Comparison of ENCODE assay signal across 13 cellular contexts in genomic region chr10:51696251-51696650, GRCh38. TPM values are rescaled to one million over a fixed set of nuclear protein-coding genes. Genes with fewer than 3 reads are reported as not detected.
DNase-seq lines count a peak whose midpoint lies in the region; ATAC-seq, FAIRE-seq and TF ChIP-seq lines count a peak whose summit lies in the region.
"Had no signal": no experiment of that assay in that cellular context is flagged by ENCODE, and none has a peak within 500 bp of the region (broad histone marks: within the 10 kb centered on the region; RNA-seq: fewer than 3 reads in every experiment).

No MANE protein-coding gene starts in this region.

- SMC1A ChIA-PET in GM12878 (lab: Charles Lee; ENCODE audit: uncharacterized antibody, unreplicated experiment) = interaction anchor here (0.8 kb wide), 1 partner anchor 14 kb away, joined by 4 read pairs; no protein-coding TSS in a partner anchor

- POLR2A ChIA-PET in CD4-positive, alpha-beta T cell (lab: Charles Lee) = no interaction called here
- POLR2A ChIA-PET in GM12878 (lab: Charles Lee) = no interaction called here

- FAIRE-seq in GM12878 (lab: Jason Lieb, UNC) = no peak

- no peaks in the 10 kb centered on the region for H3K9me3 Mint-ChIP-seq in CD4-positive, alpha-beta T cell
- H3K9me3 Mint-ChIP-seq in GM23338 = no peaks in the 10 kb centered on the region; the same call in 2 of the 3 replicates
- H3K9me3 Mint-ChIP-seq in nephron = no peaks in the 10 kb centered on the region

- H3K4me3 Mint-ChIP-seq in CD4-positive, alpha-beta T cell = peak overlapping the region; percentile 62
- no peak overlapping the region; the same call in 2 of the 3 replicates for H3K4me3 Mint-ChIP-seq in GM23338
- H3K4me3 Mint-ChIP-seq in nephron = peak overlapping the region; percentile 51 to 81 (median 57)

- no peak for TF ChIP-seq EP300 in GM12878 (IDR thresholded peaks at IDR 0.05; ENCODE audit: borderline replicate concordance in 1 of 2, control insufficient read depth in 1 of 2, low read depth in 2 of 2, low read length in 2 of 2)

- H3K9ac ChIP-seq in GM12878 (ENCODE audit: control insufficient read depth, insufficient read depth, low read length) = no peak overlapping the region

- peaks cover 53% of the 10 kb centered on the region for H3K4me1 Mint-ChIP-seq in CD4-positive, alpha-beta T cell (ENCODE audit: low read depth)
- H3K4me1 Mint-ChIP-seq in GM23338 (peaks cover 29% of the 10 kb centered on the region), nephron (peaks cover 47% of the 10 kb centered on the region)

- intact Hi-C loops in CD4-positive, alpha-beta T cell (cut with DNase I, micrococcal nuclease) = loop anchor here in 1 of 2 experiments (10.0 kb wide), 1 partner anchor 1071 kb away; the partner anchor contains the start of gene SGMS1
- intact Hi-C loops in GM12878 (cut with micrococcal nuclease; ENCODE audit: unreplicated experiment) = no loop called here

- H3K4me1 ChIP-seq in GM23338 (ENCODE audit: insufficient read depth) (peaks cover 9% of the 10 kb centered on the region; the same call in 1 of the 2 replicates), GM12878 (ENCODE audit: control insufficient read depth, insufficient read depth, low read length) (peaks cover 6% of the 10 kb centered on the region; the same call in 1 of the 2 replicates)
- peaks cover 19% of the 10 kb centered on the region for H3K4me1 ChIP-seq in effector memory CD4-positive, alpha-beta T cell (ENCODE audit: control insufficient read depth, insufficient read depth, low read length, poor library complexity, severe bottlenecking)

- H4K20me1 ChIP-seq in GM23338 (replicated peaks; ENCODE audit: insufficient read depth) (peaks cover 5% of the 10 kb centered on the region; the same call in 1 of the 2 replicates), GM12878 (ENCODE audit: control insufficient read depth, insufficient read depth) (no peaks in the 10 kb centered on the region)

- CTCF ChIA-PET in CD4-positive, alpha-beta T cell (lab: Charles Lee) = no interaction called here
- CTCF ChIA-PET in GM12878 (lab: Yijun Ruan, JAX) = no interaction called here

- peak overlapping the region; percentile 99 for H3K27ac Mint-ChIP-seq in CD4-positive, alpha-beta T cell
- H3K27ac Mint-ChIP-seq in GM23338 (peak overlapping the region; percentile 48; the same call in 1 of the 2 replicates), nephron (peak overlapping the region in 2 of 3 experiments; percentile 46 to 66)

- H3K9me3 ChIP-seq in CD4-positive, alpha-beta T cell (ENCODE audit: control insufficient read depth, low read length) = no peaks in the 10 kb centered on the region
- H3K9me3 ChIP-seq in GM12878 (replicated peaks; ENCODE audit: control insufficient read depth, insufficient read depth, low read length) = no peaks in the 10 kb centered on the region
- no peaks in the 10 kb centered on the region for H3K9me3 ChIP-seq in WERI-Rb-1 (ENCODE audit: severe bottlenecking)
- no peaks in the 10 kb centered on the region for H3K9me3 ChIP-seq in effector memory CD4-positive, alpha-beta T cell (ENCODE audit: control insufficient read depth, low read length)
- H3K9me3 ChIP-seq: heart right ventricle had no signal

- no peak for DNase-seq in CD4-positive, alpha-beta T cell
- DNase-seq in GM23338 (ENCODE audit: low spot score) = no peak
- no peak for DNase-seq in GM12878 (ENCODE audit: low read depth, low spot score)
- DNase-seq in WERI-Rb-1 = no peak
- DNase-seq in effector memory CD4-positive, alpha-beta T cell = no peak
- no peak for DNase-seq in ureter (ENCODE audit: low spot score)
- DNase-seq: activated CD4-positive, CD25-positive, alpha-beta regulatory T cell treated with anti-CD3 and anti-CD28 coated beads, Interleukin-2, amount 50 U/mL, for 72 hours; activated gamma-delta T cell treated with Interleukin-2 at 50 U/mL for 16 hours; heart right ventricle; NCI-H2081; NCI-H748 treated with DMSO at 0.1 percent for 48 hours had no signal

- 100% methylated on average over 1 of the region's 1 CpG for WGBS in GM12878 (ENCODE audit: insufficient coverage, insufficient replicate concordance, low lambda C conversion rate, missing lambda C conversion rate)

- no peak for ATAC-seq in CD4-positive, alpha-beta T cell (ENCODE audit: poor library complexity)
- ATAC-seq in GM23338 (no peak), GM12878 (no peak), HG03457 (IDR thresholded peaks at IDR 0.05; ENCODE audit: unreplicated experiment) (no peak)
- ATAC-seq: heart right ventricle had no signal

- RAD21 ChIA-PET in GM12878 (lab: Charles Lee; ENCODE audit: unreplicated experiment) = no interaction called here

- H2AFZ ChIP-seq in GM23338 (no peak overlapping the region), GM12878 (ENCODE audit: control insufficient read depth, low read depth, low read length) (no peak overlapping the region)

- H3K79me2 ChIP-seq in GM23338 (replicated peaks; ENCODE audit: insufficient read depth) (peaks cover 32% of the 10 kb centered on the region), GM12878 (ENCODE audit: control insufficient read depth, insufficient read depth, low read length) (peaks cover 21% of the 10 kb centered on the region)

- no peaks in the 10 kb centered on the region for H3F3A ChIP-seq in GM23338 (replicated peaks; ENCODE audit: low read depth)

- no peaks in the 10 kb centered on the region for H3K9me2 ChIP-seq in GM23338 (ENCODE audit: insufficient read depth)

- TF ChIP-seq RAD21 in GM12878 (IDR thresholded peaks at IDR 0.05; ENCODE audit: insufficient read depth, low read depth, low read length) = no peak

- peaks cover 42% of the 10 kb centered on the region for H3K36me3 Mint-ChIP-seq in CD4-positive, alpha-beta T cell (ENCODE audit: low read depth)
- H3K36me3 Mint-ChIP-seq in GM23338 (ENCODE audit: low read depth) = peaks cover 22% of the 10 kb centered on the region
- peaks cover 27% of the 10 kb centered on the region for H3K36me3 Mint-ChIP-seq in nephron (ENCODE audit: low read depth)

- in situ Hi-C loops in GM12878 (cut with MboI) = loop anchor here (10.0 kb wide), 1 partner anchor 1041 kb away; no protein-coding TSS in a partner anchor

- no peaks in the 10 kb centered on the region for H3K27me3 ChIP-seq in CD4-positive, alpha-beta T cell (ENCODE audit: control insufficient read depth, insufficient read depth, low read length)
- H3K27me3 ChIP-seq in GM23338 (ENCODE audit: insufficient read depth) (no peaks in the 10 kb centered on the region), GM12878 (replicated peaks in 1 of 2; ENCODE audit: control insufficient read depth in 2 of 2, insufficient read depth in 2 of 2, low read length in 1 of 2) (no peaks in the 10 kb centered on the region), WERI-Rb-1 (ENCODE audit: insufficient read depth, low read depth, severe bottlenecking) (no peaks in the 10 kb centered on the region)
- no peaks in the 10 kb centered on the region for H3K27me3 ChIP-seq in effector memory CD4-positive, alpha-beta T cell (replicated peaks; ENCODE audit: control insufficient read depth, insufficient read depth, low read length, poor library complexity, severe bottlenecking)
- H3K27me3 ChIP-seq: heart right ventricle had no signal

- no peak for TF ChIP-seq POLR2A in GM12878 (IDR thresholded peaks at IDR 0.05; ENCODE audit: low read depth, low read length)

- H3K36me3 ChIP-seq in GM23338 (ENCODE audit: insufficient read depth) (no peaks in the 10 kb centered on the region), GM12878 (ENCODE audit: control insufficient read depth in 2 of 2, insufficient read depth in 2 of 2, low read length in 1 of 2) (no peaks in the 10 kb centered on the region; a peak in 1 of 4 replicates), WERI-Rb-1 (peaks cover 6% of the 10 kb centered on the region; the same call in 1 of the 2 replicates)
- peaks cover 4% of the 10 kb centered on the region for H3K36me3 ChIP-seq in effector memory CD4-positive, alpha-beta T cell (ENCODE audit: control insufficient read depth, insufficient read depth, low read length)

- H3K27ac ChIP-seq in CD4-positive, alpha-beta T cell (ENCODE audit: low read depth, low read length) = no peak overlapping the region
- H3K27ac ChIP-seq in GM23338 (ENCODE audit: low read depth) = no peak overlapping the region
- no peak overlapping the region for H3K27ac ChIP-seq in GM12878 (ENCODE audit: control insufficient read depth, insufficient read depth)
- no peak overlapping the region for H3K27ac ChIP-seq in WERI-Rb-1
- no peak overlapping the region for H3K27ac ChIP-seq in effector memory CD4-positive, alpha-beta T cell (ENCODE audit: insufficient read depth, low read length, poor library complexity, severe bottlenecking)

- H3K4me2 ChIP-seq in GM23338 (no peak overlapping the region), GM12878 (ENCODE audit: control insufficient read depth, insufficient read depth) (no peak overlapping the region)

- BruUV-seq in GM12878 (replicated peaks; lab: Mats Ljungman, UMichigan) = no TSS peak

- H3K4me3 ChIP-seq in GM23338 (no peak overlapping the region), GM12878 (0 out of 2 replicates have a peak overlapping the region, but pooled peaks have one; percentile 2), WERI-Rb-1 (ENCODE audit: low read depth, low read length) (no peak overlapping the region)
- no peak overlapping the region for H3K4me3 ChIP-seq in effector memory CD4-positive, alpha-beta T cell (ENCODE audit: insufficient read depth, low read depth, low read length, poor library complexity, severe bottlenecking)
- H3K4me3 ChIP-seq: heart right ventricle had no signal

- TF ChIP-seq CTCF in CD4-positive, alpha-beta T cell (IDR thresholded peaks at IDR 0.05) = no peak
- TF ChIP-seq CTCF in GM23338 (conservative IDR thresholded peaks at IDR 0.05; ENCODE audit: low read depth in 2 of 2) (no peak), GM12878 (IDR thresholded peaks at IDR 0.05 in 2 of 3, conservative IDR thresholded peaks at IDR 0.05 in 1 of 3; ENCODE audit: control insufficient read depth in 2 of 3, extremely low read depth in 1 of 3, insufficient read depth in 1 of 3, low read depth in 3 of 3, low read length in 3 of 3) (no peak), nephron (IDR thresholded peaks at IDR 0.05; ENCODE audit: unreplicated experiment in 3 of 3) (no peak), WERI-Rb-1 (IDR thresholded peaks at IDR 0.05; ENCODE audit: low read depth, low read length) (no peak)

- H3K27me3 Mint-ChIP-seq in CD4-positive, alpha-beta T cell = no peaks in the 10 kb centered on the region
- H3K27me3 Mint-ChIP-seq in GM23338 (ENCODE audit: insufficient read depth, low read depth, poor library complexity) = peaks cover 3% of the 10 kb centered on the region
- no peaks in the 10 kb centered on the region for H3K27me3 Mint-ChIP-seq in nephron (ENCODE audit: low read depth)

RNA-seq across cellular contexts. Expression of gene CSTF2T, which starts 3.1 kb away (rescaled TPM):
- total RNA-seq in CD4-positive, alpha-beta T cell = 10 to 100 TPM; 28.4 to 29.6 TPM
- 26.9 and 31.9 TPM in 2 replicates for total RNA-seq in GM23338 (2014; rRNA removed; shearing (Covaris generic))
- polyA plus RNA-seq in GM23338 (2016; fragmentation: Nextera tagmentation; extraction: Ambion mirVana) (7.9 and 9.8 TPM in 2 replicates), GM12878 (2011; rRNA removed) (12.4 and 12.7 TPM in 2 replicates), GM12878 (2014; fragmentation: Illumina TruSeq; extraction: Trizol) (23.8 and 25.0 TPM in 2 replicates), GM12878 (2014; fragmentation: Nextera tagmentation; extraction: Ambion mirVana) (1 to 10 TPM; 6.8 to 9.1 TPM), GM12878 (2014; rRNA removed) (16.0 and 16.2 TPM in 2 replicates), GM12878 (2016; fragmentation: Nextera tagmentation; extraction: Ambion mirVana) (10 to 100 TPM; 10.1 to 10.4 TPM)
- total RNA-seq in GM12878 (2013; cell fraction: nucleolus; rRNA removed) = 16.5 and 17.8 TPM in 2 replicates
- total RNA-seq in GM12878 (2014; rRNA removed) (23.5 and 25.1 TPM in 2 replicates), GM12878 (2014; rRNA removed; fragmentation: Illumina TruSeq; extraction: Trizol) (21.4 and 21.5 TPM in 2 replicates), GM12878 (2021) (21.6 and 22.2 TPM in 2 replicates), ureter (25.5 TPM)
- 9.6 TPM for polyA plus RNA-seq in GM12878 (2011; ENCODE audit: low read depth)
- 6.1 and 7.2 TPM in 2 replicates for polyA plus RNA-seq in GM12878 (2011; cell fraction: cytosol; rRNA removed)
- polyA plus RNA-seq in GM12878 (2011; cell fraction: nucleus; rRNA removed) = 7.3 and 9.9 TPM in 2 replicates
- 12.9 and 13.0 TPM in 2 replicates for polyA plus RNA-seq in GM12878 (2012)
- polyA minus RNA-seq in GM12878 (2011; rRNA and poly(A)+ RNA removed) = 9.9 and 10.7 TPM in 2 replicates
- polyA minus RNA-seq in GM12878 (2011; cell fraction: cytosol; rRNA and poly(A)+ RNA removed) = 4.0 TPM in 2 replicates
- 11.5 and 13.6 TPM in 2 replicates for polyA minus RNA-seq in GM12878 (2011; cell fraction: nucleus; rRNA and poly(A)+ RNA removed)

Comparison
In these comparisons a context has a peak if more than half of its experiments do, and no peak if none do; other contexts are left out.
1. H3K27ac Mint-ChIP-seq: peak in every context shown above with its lines; median percentile 99 in CD4-positive, alpha-beta T cell; 56 in nephron; 48 in GM23338.